Comparison of ENCODE assay signal across 17 cellular contexts in genomic region chr3:40096561-40097506, GRCh38.
DNase-seq lines count a peak whose midpoint lies in the region; ATAC-seq and TF ChIP-seq lines count a peak whose summit lies in the region.
"Had no signal": no experiment of that assay in that cellular context is flagged by ENCODE, and none has a peak within 500 bp of the region (broad histone marks: within the 10 kb centered on the region; RNA-seq: fewer than 3 reads in every experiment).

No MANE protein-coding gene starts in this region.

- H3K4me1 ChIP-seq in osteoblast (ENCODE audit: insufficient read depth, low read length) = peaks cover 15% of the 10 kb centered on the region
- H3K4me1 ChIP-seq: neural progenitor cell, spleen had no signal

- H3K36me3 ChIP-seq in osteoblast (ENCODE audit: insufficient read depth, low read length) = no peaks in the 10 kb centered on the region
- H3K36me3 ChIP-seq: cardiac muscle cell, neural progenitor cell, spleen had no signal

- no peaks in the 10 kb centered on the region for H3K9me3 ChIP-seq in osteoblast (ENCODE audit: low read depth, low read length)

- DNase-seq in Ammon's horn (ENCODE audit: low spot score) = peak; percentile 63
- peak; percentile 20 for DNase-seq in NCI-H226
- peak in 8 of 10 donors; percentile 38 to 73 (median 54) for DNase-seq in dorsolateral prefrontal cortex
- no peak for DNase-seq in osteoblast (ENCODE audit: insufficient read length, low spot score, missing footprints)
- no peak for DNase-seq in GF-D8 (lab: John Stamatoyannopoulos, UW)
- no peak for DNase-seq in HuH-7.5 (ENCODE audit: low spot score)
- DNase-seq: activated CD8-positive, alpha-beta memory T cell treated with anti-CD3 and anti-CD28 coated beads for 24 hours; activated effector memory CD4-positive, alpha-beta T cell treated with Interleukin-2 at 50 U/mL for 16 hours; DMS153; MM.1S; NCI-H2107; spleen had no signal

- peak overlapping the region; percentile 54 for H2AFZ ChIP-seq in osteoblast (ENCODE audit: low read length)
- H2AFZ ChIP-seq: neural progenitor cell had no signal

- TF ChIP-seq CTCF in dorsolateral prefrontal cortex (IDR thresholded peaks at IDR 0.05 in 54 of 56, conservative IDR thresholded peaks at IDR 0.05 in 2 of 56; ENCODE audit: low read depth in 1 of 56, partially characterized antibody in 56 of 56) (no peak), osteoblast (IDR thresholded peaks at IDR 0.05; ENCODE audit: extremely low read depth, low read depth, low read length) (no peak)

- H3K27me3 ChIP-seq in dorsolateral prefrontal cortex (no peaks in the 10 kb centered on the region), osteoblast (ENCODE audit: insufficient read depth, low read length) (no peaks in the 10 kb centered on the region)
- H3K27me3 ChIP-seq: cardiac muscle cell, neural progenitor cell, spleen had no signal

- no peaks in the 10 kb centered on the region for H3K79me2 ChIP-seq in osteoblast (ENCODE audit: insufficient read depth, low read length)

- intact Hi-C loops in dorsolateral prefrontal cortex (cut with DNase I) = no loop called here

- H4K20me1 ChIP-seq in osteoblast (ENCODE audit: insufficient read depth, low read length) = no peaks in the 10 kb centered on the region

- peak overlapping the region; percentile 23 for H3K4me2 ChIP-seq in osteoblast (ENCODE audit: insufficient read depth, low read length)
- H3K4me2 ChIP-seq: neural progenitor cell had no signal

- H3K27ac ChIP-seq in dorsolateral prefrontal cortex = peak overlapping the region in 49 of 59 donors; percentile 2 to 87 (median 53)
- H3K27ac ChIP-seq in osteoblast (ENCODE audit: low read depth, low read length) = peak overlapping the region; percentile 2
- H3K27ac ChIP-seq: cardiac muscle cell, neural progenitor cell, SK-N-MC, spleen had no signal

- H3K4me3 ChIP-seq in dorsolateral prefrontal cortex (peak overlapping the region in 1 of 59 donors; percentile 8), osteoblast (ENCODE audit: insufficient read depth, low read length) (no peak overlapping the region)
- H3K4me3 ChIP-seq: cardiac muscle cell, neural progenitor cell, SK-N-MC, spleen had no signal

- no peak for ATAC-seq in GM18517 (IDR thresholded peaks at IDR 0.05; ENCODE audit: unreplicated experiment)
- no peak for ATAC-seq in HG02763 (IDR thresholded peaks at IDR 0.05; ENCODE audit: unreplicated experiment)

Comparison
In these comparisons a context has a peak if more than half of its experiments do, and no peak if none do; other contexts are left out.
1. DNase-seq: peak in Ammon's horn (single experiment), NCI-H226 (single experiment) and dorsolateral prefrontal cortex (8 of 10); none in osteoblast (single experiment), GF-D8 (single experiment) and HuH-7.5 (single experiment).